Comparison of ENCODE assay signal across 17 cellular contexts in the genomic region with DNA sequence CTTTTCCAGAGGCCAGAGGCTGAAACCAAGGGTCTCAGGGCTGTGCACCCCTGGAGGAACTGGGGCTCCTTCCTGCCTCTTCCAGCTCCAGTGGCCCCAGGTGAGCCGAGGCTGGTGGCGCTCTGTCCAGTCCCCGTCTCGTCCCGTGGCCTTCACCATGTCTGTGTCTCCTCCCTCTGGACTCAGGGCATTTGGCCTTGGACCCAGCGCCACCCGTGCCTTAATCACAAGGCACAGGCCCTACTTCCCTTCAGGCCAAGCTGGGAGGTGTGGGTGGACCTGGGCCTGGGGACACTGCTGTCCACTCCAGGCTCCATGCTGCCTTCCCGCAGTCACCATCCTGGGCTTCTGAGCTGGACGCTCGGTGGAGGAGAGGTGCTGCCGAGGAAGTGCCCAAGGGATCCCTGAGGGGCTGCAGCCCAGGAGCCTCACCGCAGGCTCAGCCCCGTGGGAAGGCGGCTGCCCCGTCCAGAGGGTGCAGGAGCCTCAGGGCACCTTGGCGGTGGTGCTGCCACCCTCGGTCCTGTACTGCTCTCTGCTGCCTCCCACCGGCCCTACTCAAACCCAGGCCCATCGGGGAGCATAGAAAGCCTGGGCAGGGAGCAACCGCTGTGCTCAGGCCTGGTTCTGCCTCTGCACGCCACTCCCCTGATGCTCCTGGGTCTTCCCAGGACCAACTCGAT. TPM values are rescaled to one million over a fixed set of nuclear protein-coding genes. Genes with fewer than 3 reads are reported as not detected.
A peak's percentile ranks its signal among the peaks of the same experiment; 100 is the strongest.
DNase-seq lines count a peak whose midpoint lies in the region; ATAC-seq and TF ChIP-seq lines count a peak whose summit lies in the region.
"Had no signal": no experiment of that assay in that cellular context is flagged by ENCODE, and none has a peak within 500 bp of the region (broad histone marks: within the 10 kb centered on the region; RNA-seq: fewer than 3 reads in every experiment).

No MANE protein-coding gene starts in this region.

- TF ChIP-seq CTCF in 22Rv1 (IDR thresholded peaks at IDR 0.05) (peak; percentile 21; the same call in 1 of the 2 replicates), GM12875 (IDR thresholded peaks at IDR 0.05; ENCODE audit: borderline replicate concordance, insufficient read depth, low read depth, low read length) (peak; percentile 17; the same call in 1 of the 2 replicates), OCI-LY3 (IDR thresholded peaks at IDR 0.05; ENCODE audit: low read depth, low read length) (peak; percentile 11; the same call in 1 of the 2 replicates), brain microvascular endothelial cell (IDR thresholded peaks at IDR 0.05; ENCODE audit: low read depth, low read length, missing control alignments) (peak; percentile 8)

- H3K4me2 ChIP-seq in OCI-LY3 (ENCODE audit: low read length): no peak overlapping the region
- H3K4me2 ChIP-seq: A549 had no signal

- H3K9ac ChIP-seq in OCI-LY3 (ENCODE audit: low read length): no peak overlapping the region

- intact Hi-C loops in Right ventricle myocardium inferior (cut with DNase I): no loop called here

- in situ Hi-C loops in brain microvascular endothelial cell (cut with HindIII; ENCODE audit: low pct_ligation_motif_present, low sequenced_read_pairs): no loop called here

- no peaks in the 10 kb centered on the region for H3K4me1 ChIP-seq in OCI-LY3 (ENCODE audit: low read length)
- H3K4me1 ChIP-seq: A549 had no signal

- H3K27me3 ChIP-seq in OCI-LY3 (ENCODE audit: low read depth, low read length): no peaks in the 10 kb centered on the region
- no peaks in the 10 kb centered on the region for H3K27me3 ChIP-seq in brain microvascular endothelial cell (replicated peaks)

- H3K36me3 ChIP-seq in OCI-LY3 (replicated peaks; ENCODE audit: low read depth, low read length) (no peaks in the 10 kb centered on the region), brain microvascular endothelial cell (replicated peaks) (no peaks in the 10 kb centered on the region)

- ATAC-seq in HG02970 (IDR thresholded peaks at IDR 0.05; ENCODE audit: low FRiP score, unreplicated experiment) (no peak), Right ventricle myocardium inferior (no peak)
- ATAC-seq: A549 had no signal

- H3K4me3 ChIP-seq in GM12875 (ENCODE audit: low read depth, low read length): no peak overlapping the region
- H3K4me3 ChIP-seq in OCI-LY3 (ENCODE audit: low read length): no peak overlapping the region
- no peak overlapping the region for H3K4me3 ChIP-seq in brain microvascular endothelial cell (ENCODE audit: low read depth, low read length)
- H3K4me3 ChIP-seq: A549 had no signal

- DNase-seq in brain microvascular endothelial cell (no peak), MV-4-11 (lab: John Stamatoyannopoulos, UW) (no peak), Right ventricle myocardium inferior (ENCODE audit: missing footprints) (no peak)
- DNase-seq: COR-L47, DMS153, H7, NCI-H1092 treated with DMSO at 0.1 percent for 48 hours, NCI-H1694, NCI-H345, NCI-H526 treated with DMSO at 0.1 percent for 48 hours, SHP77 had no signal

- no peak overlapping the region for H2AFZ ChIP-seq in OCI-LY3 (ENCODE audit: low read depth, low read length)

- H3K79me2 ChIP-seq in OCI-LY3 (ENCODE audit: low read length): no peaks in the 10 kb centered on the region

- H3K9me3 ChIP-seq in OCI-LY3 (ENCODE audit: insufficient read depth, low read length): no peaks in the 10 kb centered on the region
- H3K9me3 ChIP-seq: A549 had no signal

- no peaks in the 10 kb centered on the region for H4K20me1 ChIP-seq in OCI-LY3 (ENCODE audit: insufficient read depth, low read length)

- H3K27ac ChIP-seq in 22Rv1: no peak overlapping the region
- H3K27ac ChIP-seq in OCI-LY3 (ENCODE audit: low read length): no peak overlapping the region
- H3K27ac ChIP-seq in brain microvascular endothelial cell: no peak overlapping the region
- H3K27ac ChIP-seq: A549, HL-60 had no signal

RNA-seq across cellular contexts. Expression of gene APRT, which starts 9.6 kb away (rescaled TPM):
- total RNA-seq in Right ventricle myocardium inferior: 45.3 TPM

RNA-seq across cellular contexts. Expression of gene CDT1, which starts 17.7 kb away (rescaled TPM):
- 0.65 TPM for total RNA-seq in Right ventricle myocardium inferior

RNA-seq across cellular contexts. Expression of gene GALNS, which starts 35.4 kb away (rescaled TPM):
- 15.8 TPM for total RNA-seq in Right ventricle myocardium inferior

RNA-seq across cellular contexts. Expression of gene TRAPPC2L, which starts 35.6 kb away (rescaled TPM):
- total RNA-seq in Right ventricle myocardium inferior: 58.7 TPM

RNA-seq across cellular contexts. Expression of gene PIEZO1, which starts 36.3 kb away (rescaled TPM):
- total RNA-seq in Right ventricle myocardium inferior: 18.1 TPM
